11 cellular contexts compared by ENCODE assay signal in genomic region chr3:183518446-183519185, GRCh38. TPM values are rescaled to one million over a fixed set of nuclear protein-coding genes. Genes with fewer than 3 reads are reported as not detected.
A peak's percentile ranks its signal among the peaks of the same experiment; 100 is the strongest.
DNase-seq lines count a peak whose midpoint lies in the region; ATAC-seq and TF ChIP-seq lines count a peak whose summit lies in the region.
"Had no signal": no experiment of that assay in that cellular context is flagged by ENCODE, and none has a peak within 500 bp of the region (broad histone marks: within the 10 kb centered on the region; RNA-seq: fewer than 3 reads in every experiment).

No MANE protein-coding gene starts in this region.

- DNase-seq in stimulated activated naive CD8-positive, alpha-beta T cell treated with anti-CD3 and anti-CD28 coated beads, Interleukin-15, Interleukin-2, amounts not matched to agents 100 U/mL and 50 U/mL, for 24 hours, result no peak
- DNase-seq in SK-MEL-5 (ENCODE audit: low read depth, low spot score) (peak; percentile 34), globus pallidus (ENCODE audit: low spot score) (peak; percentile 50), type B pancreatic cell (ENCODE audit: extremely low spot score, unreplicated experiment) (no peak), NCI-H1694 treated with DMSO at 0.1 percent for 48 hours (lab: John Stamatoyannopoulos, UW) (no peak)
- DNase-seq: activated CD4-positive, alpha-beta T cell treated with anti-CD3 and anti-CD28 coated beads for 1 hour; NCI-H2029 treated with DMSO at 0.1 percent for 48 hours; pancreas had no signal

- peak overlapping the region; percentile 74 for H3K27ac Mint-ChIP-seq in stimulated activated naive CD8-positive, alpha-beta T cell treated with anti-CD3 and anti-CD28 coated beads, Interleukin-15, Interleukin-2, amounts not matched to agents 100 ng/mL and 50 ng/mL, for 24 hours
- H3K27ac Mint-ChIP-seq in type B pancreatic cell, result peak overlapping the region; percentile 5

- H3K9me3 Mint-ChIP-seq in stimulated activated naive CD8-positive, alpha-beta T cell treated with anti-CD3 and anti-CD28 coated beads, Interleukin-15, Interleukin-2, amounts not matched to agents 100 ng/mL and 50 ng/mL, for 24 hours, result no peaks in the 10 kb centered on the region
- no peaks in the 10 kb centered on the region for H3K9me3 Mint-ChIP-seq in type B pancreatic cell

- no peak for TF ChIP-seq CTCF in type B pancreatic cell (conservative IDR thresholded peaks at IDR 0.05)

- ATAC-seq in stimulated activated naive CD8-positive, alpha-beta T cell treated with anti-CD3 and anti-CD28 coated beads, Interleukin-15, Interleukin-2, amounts not matched to agents 100 U/mL and 50 U/mL, for 24 hours, result no peak
- ATAC-seq in GM21529 (IDR thresholded peaks at IDR 0.05; ENCODE audit: unreplicated experiment) (no peak), GM21367 (IDR thresholded peaks at IDR 0.05; ENCODE audit: unreplicated experiment) (no peak)
- ATAC-seq: pancreas had no signal

- peaks cover 53% of the 10 kb centered on the region for H3K4me1 Mint-ChIP-seq in stimulated activated naive CD8-positive, alpha-beta T cell treated with anti-CD3 and anti-CD28 coated beads, Interleukin-15, Interleukin-2, amounts not matched to agents 100 ng/mL and 50 ng/mL, for 24 hours (ENCODE audit: low read depth)
- peaks cover 20% of the 10 kb centered on the region for H3K4me1 Mint-ChIP-seq in type B pancreatic cell (ENCODE audit: unreplicated experiment)

- H3K4me3 Mint-ChIP-seq in stimulated activated naive CD8-positive, alpha-beta T cell treated with anti-CD3 and anti-CD28 coated beads, Interleukin-15, Interleukin-2, amounts not matched to agents 100 ng/mL and 50 ng/mL, for 24 hours, result no peak overlapping the region
- H3K4me3 Mint-ChIP-seq in type B pancreatic cell, result no peak overlapping the region

- peaks cover 45% of the 10 kb centered on the region for H3K36me3 Mint-ChIP-seq in stimulated activated naive CD8-positive, alpha-beta T cell treated with anti-CD3 and anti-CD28 coated beads, Interleukin-15, Interleukin-2, amounts not matched to agents 100 ng/mL and 50 ng/mL, for 24 hours (ENCODE audit: low read depth)
- no peaks in the 10 kb centered on the region for H3K36me3 Mint-ChIP-seq in type B pancreatic cell

- in situ Hi-C loops in SK-MEL-5 (cut with HindIII; ENCODE audit: low pct_unique_long_range_greater_than_20kb, low sequenced_read_pairs), result no loop called here

- no peaks in the 10 kb centered on the region for H3K27me3 Mint-ChIP-seq in stimulated activated naive CD8-positive, alpha-beta T cell treated with anti-CD3 and anti-CD28 coated beads, Interleukin-15, Interleukin-2, amounts not matched to agents 100 ng/mL and 50 ng/mL, for 24 hours
- H3K27me3 Mint-ChIP-seq in type B pancreatic cell, result peaks cover 11% of the 10 kb centered on the region

RNA-seq across cellular contexts. Expression of gene KLHL6, which starts 36.9 kb away (rescaled TPM):
- total RNA-seq in SK-MEL-5 (2014; rRNA removed; shearing (Covaris generic)), result 0.11 and 0.13 TPM in 2 replicates
- polyA plus RNA-seq in SK-MEL-5 (2015; cell fraction: cytosol; rRNA removed), result 0.03 and 0.05 TPM in 2 replicates
- 0.59 and 2.2 TPM in 2 replicates for polyA plus RNA-seq in SK-MEL-5 (2015; cell fraction: nucleus; rRNA removed)
- not detected in 2 replicates for total RNA-seq in type B pancreatic cell (ENCODE audit: low replicate concordance)

Comparison
In these comparisons a context has a peak if more than half of its experiments do, and no peak if none do; other contexts are left out.
1. DNase-seq: peak in SK-MEL-5 (single experiment) and globus pallidus (single experiment); none in stimulated activated naive CD8-positive, alpha-beta T cell treated with anti-CD3 and anti-CD28 coated beads, Interleukin-15, Interleukin-2, amounts not matched to agents 100 U/mL and 50 U/mL, for 24 hours (single experiment), type B pancreatic cell (single experiment) and NCI-H1694 treated with DMSO at 0.1 percent for 48 hours (single experiment).